In genomic region chr11:1310772-1311468, GRCh38 we compare ENCODE assay signal across 9 cellular contexts. TPM values are rescaled to one million over a fixed set of nuclear protein-coding genes. Genes with fewer than 3 reads are reported as not detected.
A peak's percentile ranks its signal among the peaks of the same experiment; 100 is the strongest.
DNase-seq lines count a peak whose midpoint lies in the region; ATAC-seq and TF ChIP-seq lines count a peak whose summit lies in the region.
"Had no signal": no experiment of that assay in that cellular context is flagged by ENCODE, and none has a peak within 500 bp of the region (broad histone marks: within the 10 kb centered on the region; RNA-seq: fewer than 3 reads in every experiment).

No MANE protein-coding gene starts in this region.

- no peaks in the 10 kb centered on the region for H3K27me3 ChIP-seq in thyroid gland
- H3K27me3 ChIP-seq: upper lobe of left lung had no signal

- H3K9me3 ChIP-seq in thyroid gland, result no peaks in the 10 kb centered on the region
- H3K9me3 ChIP-seq: upper lobe of left lung had no signal

- peak overlapping the region; percentile 90 for H3K27ac Mint-ChIP-seq in central memory CD8-positive, alpha-beta T cell (ENCODE audit: low read depth)

- WGBS in thyroid gland, 2 donors, result 86 to 90% methylated on average over 15 of the region's 15 CpGs

- TF ChIP-seq CTCF in GM13976 (IDR thresholded peaks at IDR 0.05; ENCODE audit: borderline replicate concordance, control extremely low read depth, extremely low read depth, insufficient read depth, missing control alignments) (no peak), thyroid gland (IDR thresholded peaks at IDR 0.05) (no peak)

- H3K4me1 ChIP-seq in thyroid gland, result peaks cover 21 to 31% of the 10 kb centered on the region in 2 donors

- intact Hi-C loops in thyroid gland (cut with DNase I), result no loop called here

- peaks cover 21% of the 10 kb centered on the region for H3K36me3 Mint-ChIP-seq in central memory CD8-positive, alpha-beta T cell (ENCODE audit: insufficient read depth)

- peak overlapping the region; percentile 81 for H3K4me3 Mint-ChIP-seq in central memory CD8-positive, alpha-beta T cell

- no peaks in the 10 kb centered on the region for H3K9me3 Mint-ChIP-seq in central memory CD8-positive, alpha-beta T cell

- H3K4me3 ChIP-seq in thyroid gland (replicated peaks in 1 of 3), result no peak overlapping the region

- DNase-seq in GM13976 (ENCODE audit: low spot score) (peak; percentile 59), SW480 (ENCODE audit: low spot score) (peak; percentile 38), iPS-NIHi11 (ENCODE audit: low spot score) (no peak), pons (ENCODE audit: low spot score) (no peak), thyroid gland (no peak)
- peak in 1 of 2 donors; percentile 40 for DNase-seq in central memory CD8-positive, alpha-beta T cell (ENCODE audit: low spot score in 2 of 2)
- peak; percentile 69 for DNase-seq in stimulated activated CD4-positive, alpha-beta T cell treated with anti-CD3 and anti-CD28 coated beads, Interleukin-15, amount 100 ng/mL, for 24 hours

- ATAC-seq in central memory CD8-positive, alpha-beta T cell (replicated peaks; ENCODE audit: extremely low read depth, poor library complexity, severe bottlenecking), result peak; percentile 7
- ATAC-seq in HG03354 (IDR thresholded peaks at IDR 0.05; ENCODE audit: poor library complexity, severe bottlenecking, unreplicated experiment), result no peak

- in situ Hi-C loops in GM13976 (cut with MboI; ENCODE audit: low sequenced_read_pairs, unreplicated experiment), result no loop called here

- peaks cover 32% of the 10 kb centered on the region for H3K4me1 Mint-ChIP-seq in central memory CD8-positive, alpha-beta T cell

- H3K36me3 ChIP-seq in thyroid gland, result no peaks in the 10 kb centered on the region

- no peak for TF ChIP-seq POLR2A in thyroid gland (IDR thresholded peaks at IDR 0.05)

- H3K27ac ChIP-seq in thyroid gland, result no peak overlapping the region

- no peaks in the 10 kb centered on the region for H3K27me3 Mint-ChIP-seq in central memory CD8-positive, alpha-beta T cell

RNA-seq across cellular contexts. Expression of gene TOLLIP, which starts 1.5 kb away (rescaled TPM):
- total RNA-seq in thyroid gland, result 10 to 100 TPM; 37.1 to 74.4 (median 65.7) TPM

Comparison
In these comparisons a context has a peak if more than half of its experiments do, and no peak if none do; other contexts are left out.
1. DNase-seq: peak in GM13976 (single experiment), SW480 (single experiment) and stimulated activated CD4-positive, alpha-beta T cell treated with anti-CD3 and anti-CD28 coated beads, Interleukin-15, amount 100 ng/mL, for 24 hours (single experiment); none in iPS-NIHi11 (single experiment), pons (single experiment) and thyroid gland (0 of 2).